ENCODE assay signal across 8 cellular contexts in genomic region chr14:32201816-32202467, GRCh38. TPM values are rescaled to one million over a fixed set of nuclear protein-coding genes. Genes with fewer than 3 reads are reported as not detected.
DNase-seq lines count a peak whose midpoint lies in the region; ATAC-seq and TF ChIP-seq lines count a peak whose summit lies in the region.

RNU6-7 (plus strand) TSS chr14:32202045.

- no peaks in the 10 kb centered on the region for H3K79me2 ChIP-seq in GM23338 (replicated peaks; ENCODE audit: insufficient read depth)
- no peaks in the 10 kb centered on the region for H3K79me2 ChIP-seq in trophoblast cell (ENCODE audit: control insufficient read depth, insufficient read depth, low read length, poor library complexity)

- no peaks in the 10 kb centered on the region for H3K9me2 ChIP-seq in GM23338 (ENCODE audit: insufficient read depth)

- ATAC-seq in GM23338 = peak; percentile 11
- no peak for ATAC-seq in GM19452 (IDR thresholded peaks at IDR 0.05; ENCODE audit: unreplicated experiment)
- no peak for ATAC-seq in GM18511 (IDR thresholded peaks at IDR 0.05; ENCODE audit: unreplicated experiment)
- ATAC-seq in GM18519 (IDR thresholded peaks at IDR 0.05; ENCODE audit: low FRiP score, unreplicated experiment) = no peak

- no peak within 1 kb of the TSS for H2BK120ac ChIP-seq in trophoblast cell (ENCODE audit: insufficient read depth, low read length, poor library complexity)

- H3K23ac ChIP-seq in trophoblast cell (ENCODE audit: low read length) = no peak within 1 kb of the TSS

- H3K27ac Mint-ChIP-seq in GM23338 = peak within 1 kb of the TSS; percentile 100
- H3K27ac Mint-ChIP-seq in activated T-helper 2 cell treated with anti-CD3 and anti-CD28 coated beads, Interferon-gamma antibody, Interleukin-2, Interleukin-4, amounts not matched to agents 10 μg/mL and 5 μg/mL and 100 μg/mL, durations not matched to agents 14 hours and 24 hours and 36 hours = peak within 1 kb of the TSS; percentile 97

- H2AFZ ChIP-seq in GM23338 (peak within 1 kb of the TSS; percentile 97), trophoblast cell (ENCODE audit: insufficient read depth, low read length, poor library complexity) (peak within 1 kb of the TSS; percentile 68)

- H4K91ac ChIP-seq in trophoblast cell (ENCODE audit: low read depth, low read length) = no peak within 1 kb of the TSS

- no CpG with 5 or more reads among the region's 38 CpGs for WGBS in trophoblast cell (ENCODE audit: extremely low coverage, insufficient coverage, insufficient read length)

- H3K18ac ChIP-seq in trophoblast cell (ENCODE audit: low read length) = no peak within 1 kb of the TSS

- peak within 1 kb of the TSS; percentile 53; the same call in 1 of the 2 replicates for H3K27ac ChIP-seq in GM23338 (ENCODE audit: low read depth)
- H3K27ac ChIP-seq in trophoblast cell (ENCODE audit: low read depth, low read length) = no peak within 1 kb of the TSS

- no peak within 1 kb of the TSS for H2BK12ac ChIP-seq in trophoblast cell (ENCODE audit: low read length)

- no peak for TF ChIP-seq CTCF in GM23338 (conservative IDR thresholded peaks at IDR 0.05; ENCODE audit: low read depth in 2 of 2)

- peak within 1 kb of the TSS; percentile 89 for H3K4me2 ChIP-seq in GM23338
- peak within 1 kb of the TSS; percentile 99 for H3K4me2 ChIP-seq in trophoblast cell (ENCODE audit: low read length)

- peak within 1 kb of the TSS; percentile 81 for H3K9ac ChIP-seq in trophoblast cell (ENCODE audit: low read length)

- H3K27me3 ChIP-seq in GM23338 (ENCODE audit: insufficient read depth) = peaks cover 7% of the 10 kb centered on the region; the same call in 1 of the 2 replicates
- no peaks in the 10 kb centered on the region for H3K27me3 ChIP-seq in trophoblast cell (ENCODE audit: insufficient read depth, low read length)

- H3K36me3 ChIP-seq in GM23338 (ENCODE audit: insufficient read depth) = no peaks in the 10 kb centered on the region
- no peaks in the 10 kb centered on the region for H3K36me3 ChIP-seq in trophoblast cell (ENCODE audit: control insufficient read depth in 1 of 2, insufficient read depth in 2 of 2, low read length in 2 of 2)

- H3K4me3 Mint-ChIP-seq in GM23338 = peak within 1 kb of the TSS; percentile 90
- H3K4me3 Mint-ChIP-seq in activated T-helper 2 cell treated with anti-CD3 and anti-CD28 coated beads, Interferon-gamma antibody, Interleukin-2, Interleukin-4, amounts not matched to agents 10 μg/mL and 5 μg/mL and 100 μg/mL, durations not matched to agents 14 hours and 24 hours and 36 hours (ENCODE audit: low read depth) = peak within 1 kb of the TSS; percentile 88

- H3K4me1 Mint-ChIP-seq in GM23338 = peaks cover 17% of the 10 kb centered on the region
- H3K4me1 Mint-ChIP-seq in activated T-helper 2 cell treated with anti-CD3 and anti-CD28 coated beads, Interferon-gamma antibody, Interleukin-2, Interleukin-4, amounts not matched to agents 10 μg/mL and 5 μg/mL and 100 μg/mL, durations not matched to agents 14 hours and 24 hours and 36 hours (ENCODE audit: low read depth) = peaks cover 43% of the 10 kb centered on the region

- no peak within 1 kb of the TSS for H4K8ac ChIP-seq in trophoblast cell (ENCODE audit: low read depth, low read length)

- H3K4ac ChIP-seq in trophoblast cell (ENCODE audit: low read depth, low read length) = no peak within 1 kb of the TSS

- H3K14ac ChIP-seq in trophoblast cell (ENCODE audit: low read length) = peak within 1 kb of the TSS; percentile 17

- intact Hi-C loops in activated T-helper 2 cell treated with anti-CD3 and anti-CD28 coated beads, Interferon-gamma antibody, Interleukin-2, Interleukin-4, amounts not matched to agents 10 μg/mL and 5 μg/mL and 100 μg/mL, durations not matched to agents 14 hours and 24 hours and 36 hours (cut with micrococcal nuclease) = loop anchor here (1.0 to 10.0 kb wide), 8 partner anchors 57 to 1175 kb away; partner anchors contain the start of genes AP4S1, DTD2, HECTD1 and NUBPL

- H3K4me3 ChIP-seq in GM23338 = peak within 1 kb of the TSS; percentile 67
- peak within 1 kb of the TSS; percentile 83 for H3K4me3 ChIP-seq in trophoblast cell (ENCODE audit: low read depth, low read length)

- H3F3A ChIP-seq in GM23338 (replicated peaks; ENCODE audit: low read depth) = no peaks in the 10 kb centered on the region

- no peaks in the 10 kb centered on the region for H3K9me3 Mint-ChIP-seq in GM23338
- no peaks in the 10 kb centered on the region for H3K9me3 Mint-ChIP-seq in activated T-helper 2 cell treated with anti-CD3 and anti-CD28 coated beads, Interferon-gamma antibody, Interleukin-2, Interleukin-4, amounts not matched to agents 10 μg/mL and 5 μg/mL and 100 μg/mL, durations not matched to agents 14 hours and 24 hours and 36 hours

- no peak within 1 kb of the TSS for H4K12ac ChIP-seq in trophoblast cell (ENCODE audit: low read depth, low read length)

- H3K79me1 ChIP-seq in trophoblast cell (ENCODE audit: low read length) = peaks cover 4% of the 10 kb centered on the region

- DNase-seq in GM23338 (ENCODE audit: low spot score) = peak; percentile 45
- peak; percentile 79 for DNase-seq in NCI-H345 treated with DMSO at 0.1 percent for 48 hours (lab: John Stamatoyannopoulos, UW; ENCODE audit: unreplicated experiment)
- DNase-seq in activated T-helper 2 cell treated with anti-CD3 and anti-CD28 coated beads, Interferon-gamma antibody, Interleukin-2, Interleukin-4, amounts not matched to agents 10 μg/mL and 5 μg/mL and 100 μg/mL, durations not matched to agents 14 hours and 24 hours and 36 hours (ENCODE audit: low spot score) = peak; percentile 37
- DNase-seq in foreskin melanocyte = peak; percentile 10
- DNase-seq in trophoblast cell = peak in 1 of 2 donors; percentile 34

- peaks cover 3% of the 10 kb centered on the region for H3K9me3 ChIP-seq in trophoblast cell (ENCODE audit: insufficient read depth, low read depth, low read length)

- no peak within 1 kb of the TSS for H2BK5ac ChIP-seq in trophoblast cell (ENCODE audit: low read depth, low read length, poor library complexity)

- H3K36me3 Mint-ChIP-seq in GM23338 (ENCODE audit: low read depth) = no peaks in the 10 kb centered on the region
- no peaks in the 10 kb centered on the region for H3K36me3 Mint-ChIP-seq in activated T-helper 2 cell treated with anti-CD3 and anti-CD28 coated beads, Interferon-gamma antibody, Interleukin-2, Interleukin-4, amounts not matched to agents 10 μg/mL and 5 μg/mL and 100 μg/mL, durations not matched to agents 14 hours and 24 hours and 36 hours (ENCODE audit: low read depth)

- H3K4me1 ChIP-seq in GM23338 (ENCODE audit: insufficient read depth) (no peaks in the 10 kb centered on the region), trophoblast cell (ENCODE audit: control insufficient read depth in 1 of 2, insufficient read depth in 2 of 2, low read length in 2 of 2) (no peaks in the 10 kb centered on the region)

- no peaks in the 10 kb centered on the region for H4K20me1 ChIP-seq in GM23338 (replicated peaks; ENCODE audit: insufficient read depth)

- H3K27me3 Mint-ChIP-seq in GM23338 (ENCODE audit: insufficient read depth, low read depth, poor library complexity) = peaks cover 15% of the 10 kb centered on the region
- peaks cover 14% of the 10 kb centered on the region for H3K27me3 Mint-ChIP-seq in activated T-helper 2 cell treated with anti-CD3 and anti-CD28 coated beads, Interferon-gamma antibody, Interleukin-2, Interleukin-4, amounts not matched to agents 10 μg/mL and 5 μg/mL and 100 μg/mL, durations not matched to agents 14 hours and 24 hours and 36 hours (ENCODE audit: low read depth)

- H2AK5ac ChIP-seq in trophoblast cell (ENCODE audit: low read length) = no peak within 1 kb of the TSS

TF ChIP-seq in GM23338, 12 proteins besides CTCF, POLR2A, EP300 and RAD21 (continues in another document):
- TF ChIP-seq JUNB (IDR thresholded peaks at IDR 0.05; ENCODE audit: unreplicated experiment) = no peak
- TF ChIP-seq STAT1 (IDR thresholded peaks at IDR 0.05; ENCODE audit: unreplicated experiment) = no peak
- no peak for TF ChIP-seq REST (IDR thresholded peaks at IDR 0.05; ENCODE audit: unreplicated experiment)

RNA-seq across cellular contexts. Expression of gene RNU6-7, which starts in this region (rescaled TPM):
- total RNA-seq in GM23338 (2014; rRNA removed; shearing (Covaris generic)) = not detected in 2 replicates
- polyA plus RNA-seq in GM23338 (2016; fragmentation: Nextera tagmentation; extraction: Ambion mirVana) = 39.1 TPM in 1 of 2 replicates, not detected in the other
- total RNA-seq in activated T-helper 2 cell treated with anti-CD3 and anti-CD28 coated beads, Interferon-gamma antibody, Interleukin-2, Interleukin-4, amounts not matched to agents 10 μg/mL and 5 μg/mL and 100 μg/mL, durations not matched to agents 14 hours and 24 hours and 36 hours = not detected in 2 replicates
- polyA plus RNA-seq in trophoblast cell (2013) = not detected in 2 replicates

Comparison
In these comparisons a context has a peak if more than half of its experiments do, and no peak if none do; other contexts are left out.
1. Peak in DNase-seq in activated T-helper 2 cell treated with anti-CD3 and anti-CD28 coated beads, Interferon-gamma antibody, Interleukin-2, Interleukin-4, amounts not matched to agents 10 μg/mL and 5 μg/mL and 100 μg/mL, durations not matched to agents 14 hours and 24 hours and 36 hours; RNA of the gene not detected or under 1 TPM.